9 cellular contexts compared by ENCODE assay signal in genomic region chr14:105477659-105478623, GRCh38. TPM values are rescaled to one million over a fixed set of nuclear protein-coding genes. Genes with fewer than 3 reads are reported as not detected.
DNase-seq lines count a peak whose midpoint lies in the region; ATAC-seq, FAIRE-seq and TF ChIP-seq lines count a peak whose summit lies in the region.
"Had no signal": no experiment of that assay in that cellular context is flagged by ENCODE, and none has a peak within 500 bp of the region (broad histone marks: within the 10 kb centered on the region; RNA-seq: fewer than 3 reads in every experiment).

No MANE protein-coding gene starts in this region.

- ATAC-seq in GM19397 (IDR thresholded peaks at IDR 0.05; ENCODE audit: unreplicated experiment), result no peak

- no peaks in the 10 kb centered on the region for H3K9me2 ChIP-seq in GM23248 (ENCODE audit: insufficient read depth)

- FAIRE-seq in kidney (lab: Jason Lieb, UNC), result no peak

- no peaks in the 10 kb centered on the region for H3K27me3 ChIP-seq in A673 (replicated peaks; ENCODE audit: insufficient read depth, low read depth, low read length, poor library complexity)
- H3K27me3 ChIP-seq in HUES6 (ENCODE audit: control insufficient read depth, insufficient read depth, low read length), result peaks cover 82% of the 10 kb centered on the region
- no peaks in the 10 kb centered on the region for H3K27me3 ChIP-seq in GM23248 (replicated peaks; ENCODE audit: insufficient read depth)

- no peak overlapping the region for H2AFZ ChIP-seq in GM23248

- BruUV-seq in A673 (replicated peaks; lab: Mats Ljungman, UMichigan), result no TSS peak

- TF ChIP-seq CTCF in A673 (conservative IDR thresholded peaks at IDR 0.05; ENCODE audit: low read depth, low read length), result no peak
- no peak for TF ChIP-seq CTCF in kidney (IDR thresholded peaks at IDR 0.05; ENCODE audit: borderline replicate concordance, extremely low read depth, insufficient read depth)

- DNase-seq in A673 (ENCODE audit: low spot score), result peak; percentile 56
- DNase-seq in activated CD4-positive, alpha-beta T cell treated with anti-CD3 and anti-CD28 coated beads, Interleukin-2, amount 50 U/mL, for 4 hours, result peak; percentile 60 to 67
- DNase-seq in kidney, result peak; percentile 81
- no peak for DNase-seq in GM23248
- no peak for DNase-seq in kidney glomerular epithelial cell (lab: John Stamatoyannopoulos, UW)
- DNase-seq in OCI-M1 (lab: John Stamatoyannopoulos, UW), result no peak
- DNase-seq: GF-D8 had no signal

- no peaks in the 10 kb centered on the region for H3K9me3 ChIP-seq in A673 (ENCODE audit: low read depth, low read length, poor library complexity, severe bottlenecking)
- H3K9me3 ChIP-seq in HUES6 (ENCODE audit: control insufficient read depth, insufficient read depth, low read depth, low read length), result no peaks in the 10 kb centered on the region
- no peaks in the 10 kb centered on the region for H3K9me3 ChIP-seq in kidney (ENCODE audit: control insufficient read depth in 1 of 2, low read length in 2 of 2)
- H3K9me3 ChIP-seq in GM23248 (ENCODE audit: low read depth), result no peaks in the 10 kb centered on the region

- H3K36me3 ChIP-seq in A673 (ENCODE audit: insufficient read depth, low read length, poor library complexity, severe bottlenecking) (peaks cover 4% of the 10 kb centered on the region), HUES6 (ENCODE audit: control insufficient read depth, insufficient read depth, low read length) (no peaks in the 10 kb centered on the region), kidney (ENCODE audit: control insufficient read depth in 1 of 2, insufficient read depth in 2 of 2, low read length in 2 of 2) (peaks cover 0 to 5% of the 10 kb centered on the region in 2 donors), GM23248 (ENCODE audit: low read depth) (no peaks in the 10 kb centered on the region)

- no peak overlapping the region for H3K4me2 ChIP-seq in GM23248 (ENCODE audit: unreplicated experiment)

- H3K79me2 ChIP-seq in GM23248 (ENCODE audit: insufficient read depth), result peaks cover 10% of the 10 kb centered on the region

- POLR2A ChIA-PET in A673 (lab: Charles Lee; ENCODE audit: low non-redundant PET), result no interaction called here

- H3K4me1 ChIP-seq in A673 (ENCODE audit: insufficient read depth, low read length, poor library complexity, severe bottlenecking), result peaks cover 55% of the 10 kb centered on the region
- peaks cover 53% of the 10 kb centered on the region for H3K4me1 ChIP-seq in HUES6 (ENCODE audit: control insufficient read depth, insufficient read depth, low read length)
- H3K4me1 ChIP-seq in kidney (ENCODE audit: control insufficient read depth in 1 of 2, insufficient read depth in 1 of 2, low read depth in 1 of 2, low read length in 2 of 2), result peaks cover 23 to 46% of the 10 kb centered on the region in 2 donors
- H3K4me1 ChIP-seq in GM23248 (ENCODE audit: insufficient read depth), result peaks cover 23% of the 10 kb centered on the region

- 74 to 77% methylated on average over 16 to 68 of the region's 76 CpGs for WGBS in GM23248 (ENCODE audit: low coverage in 1 of 2, low lambda C conversion rate in 2 of 2, missing lambda C conversion rate in 2 of 2), 2 experiments

- H3K27ac ChIP-seq in A673 (ENCODE audit: low read depth, low read length, poor library complexity, severe bottlenecking), result no peak overlapping the region
- H3K27ac ChIP-seq in HUES6 (ENCODE audit: low read depth, low read length), result no peak overlapping the region
- peak overlapping the region in 1 of 2 donors; percentile 97 for H3K27ac ChIP-seq in kidney (ENCODE audit: low read depth in 2 of 2, low read length in 2 of 2)
- no peak overlapping the region for H3K27ac ChIP-seq in GM23248

- H3F3A ChIP-seq in GM23248 (ENCODE audit: insufficient read depth), result no peaks in the 10 kb centered on the region

- in situ Hi-C loops in GM23248 (cut with MboI), result no loop called here

- H3K9ac ChIP-seq in HUES6 (ENCODE audit: low read length) (no peak overlapping the region), kidney (ENCODE audit: low read length in 2 of 2) (no peak overlapping the region), GM23248 (no peak overlapping the region)

- intact Hi-C loops in A673 (cut with micrococcal nuclease; ENCODE audit: unreplicated experiment) (no loop called here), kidney (cut with DNase I) (no loop called here)

- CTCF ChIA-PET in A673 (lab: Charles Lee), result interaction anchor here (1.2 kb wide), 1 partner anchor 107 kb away, joined by 3 read pairs; no protein-coding TSS in a partner anchor

- H4K20me1 ChIP-seq in GM23248 (ENCODE audit: insufficient read depth), result no peaks in the 10 kb centered on the region

- H3K4me3 ChIP-seq in A673 (ENCODE audit: low read depth, low read length, poor library complexity, severe bottlenecking), result peak overlapping the region; percentile 99
- H3K4me3 ChIP-seq in HUES6 (ENCODE audit: low read depth, low read length), result peak overlapping the region; percentile 40
- no peak overlapping the region for H3K4me3 ChIP-seq in kidney (ENCODE audit: low read length in 2 of 2)
- no peak overlapping the region for H3K4me3 ChIP-seq in GM23248

RNA-seq across cellular contexts. Expression of gene CRIP2, which starts 3.3 kb away (rescaled TPM):
- 154 and 192 TPM in 2 replicates for total RNA-seq in A673 (2021)
- total RNA-seq in kidney, result 357 TPM
- polyA plus RNA-seq in kidney (ENCODE audit: insufficient read depth, low read depth, low replicate concordance), result 338 TPM
- total RNA-seq in GM23248 (2014; rRNA removed; shearing (Covaris generic)), result 149 and 188 TPM in 2 replicates
- 317 and 319 TPM in 2 replicates for polyA plus RNA-seq in GM23248 (2016; fragmentation: Nextera tagmentation; extraction: Ambion mirVana)

RNA-seq across cellular contexts. Expression of gene CRIP1, which starts 8.7 kb away (rescaled TPM):
- total RNA-seq in A673 (2021) (42.4 and 47.7 TPM in 2 replicates), kidney (381 TPM)
- polyA plus RNA-seq in kidney (ENCODE audit: insufficient read depth, low read depth, low replicate concordance) (272 TPM), GM23248 (2016; fragmentation: Nextera tagmentation; extraction: Ambion mirVana) (32.7 and 37.7 TPM in 2 replicates)
- 1.8 and 12.3 TPM in 2 replicates for total RNA-seq in GM23248 (2014; rRNA removed; shearing (Covaris generic))

RNA-seq across cellular contexts. Expression of gene TEDC1, which starts 13.1 kb away (rescaled TPM):
- total RNA-seq in A673 (2021), result 34.0 and 48.0 TPM in 2 replicates
- total RNA-seq in kidney, result 13.2 TPM
- polyA plus RNA-seq in kidney (ENCODE audit: insufficient read depth, low read depth, low replicate concordance), result 6.9 TPM
- total RNA-seq in GM23248 (2014; rRNA removed; shearing (Covaris generic)), result 8.7 and 9.8 TPM in 2 replicates
- 4.0 and 6.4 TPM in 2 replicates for polyA plus RNA-seq in GM23248 (2016; fragmentation: Nextera tagmentation; extraction: Ambion mirVana)

RNA-seq across cellular contexts. Expression of gene TMEM121, which starts 48.4 kb away (rescaled TPM):
- total RNA-seq in A673 (2021), result 3.1 and 4.7 TPM in 2 replicates
- 3.1 TPM for total RNA-seq in kidney
- 4.1 TPM for polyA plus RNA-seq in kidney (ENCODE audit: insufficient read depth, low read depth, low replicate concordance)
- 11.1 and 20.5 TPM in 2 replicates for total RNA-seq in GM23248 (2014; rRNA removed; shearing (Covaris generic))
- polyA plus RNA-seq in GM23248 (2016; fragmentation: Nextera tagmentation; extraction: Ambion mirVana), result 4.1 and 5.8 TPM in 2 replicates

RNA-seq across cellular contexts. Expression of gene MTA1, which starts 58.3 kb away (rescaled TPM):
- total RNA-seq in A673 (2021) (238 and 250 TPM in 2 replicates), kidney (112 TPM)
- polyA plus RNA-seq in kidney (ENCODE audit: insufficient read depth, low read depth, low replicate concordance) (30.4 TPM), GM23248 (2016; fragmentation: Nextera tagmentation; extraction: Ambion mirVana) (8.1 and 9.6 TPM in 2 replicates)
- 37.0 and 50.3 TPM in 2 replicates for total RNA-seq in GM23248 (2014; rRNA removed; shearing (Covaris generic))

Comparison
In these comparisons a context has a peak if more than half of its experiments do, and no peak if none do; other contexts are left out.
1. DNase-seq: peak in A673 (single experiment), activated CD4-positive, alpha-beta T cell treated with anti-CD3 and anti-CD28 coated beads, Interleukin-2, amount 50 U/mL, for 4 hours (2 of 2) and kidney (single experiment); none in GM23248 (single experiment), kidney glomerular epithelial cell (single experiment) and OCI-M1 (single experiment).
2. H3K4me3 ChIP-seq: peak in A673 (single experiment) and HUES6 (single experiment); none in kidney (0 of 2) and GM23248 (single experiment).